In genomic region chr17:81285894-81286293, GRCh38 we compare ENCODE assay signal across 8 cellular contexts. TPM values are rescaled to one million over a fixed set of nuclear protein-coding genes. Genes with fewer than 3 reads are reported as not detected.
DNase-seq lines count a peak whose midpoint lies in the region; ATAC-seq and TF ChIP-seq lines count a peak whose summit lies in the region.

No MANE protein-coding gene starts in this region.

- no peak for TF ChIP-seq CTCF in cardiac muscle cell (IDR thresholded peaks at IDR 0.05; ENCODE audit: low read depth, low read length)
- TF ChIP-seq CTCF in choroid plexus epithelial cell (conservative IDR thresholded peaks at IDR 0.05; ENCODE audit: low read depth, low read length), result no peak

- intact Hi-C loops in Right ventricle myocardium inferior (cut with DNase I) (no loop called here), aorta (cut with DNase I) (no loop called here)

- DNase-seq in cardiac muscle cell (ENCODE audit: low read depth in 1 of 2, low spot score in 1 of 2) (no peak), Right ventricle myocardium inferior (ENCODE audit: missing footprints) (no peak), choroid plexus epithelial cell (ENCODE audit: low read depth) (no peak), aorta (no peak)

- H3K4me3 ChIP-seq in cardiac muscle cell (no peak overlapping the region), choroid plexus epithelial cell (ENCODE audit: low read depth, low read length) (peak overlapping the region; percentile 58), muscle layer of duodenum (ENCODE audit: low read depth in 1 of 2, low read length in 2 of 2) (peak overlapping the region in 1 of 2 donors; percentile 23), aorta (ENCODE audit: low read length in 2 of 2) (no peak overlapping the region)

- H3K27me3 ChIP-seq in cardiac muscle cell (no peaks in the 10 kb centered on the region), muscle layer of duodenum (ENCODE audit: low read depth, low read length) (no peaks in the 10 kb centered on the region), aorta (ENCODE audit: control insufficient read depth in 1 of 2, insufficient read depth in 2 of 2, low read length in 1 of 2) (no peaks in the 10 kb centered on the region)

- H3K27ac ChIP-seq in cardiac muscle cell, result peak overlapping the region; percentile 48
- H3K27ac ChIP-seq in muscle layer of duodenum (ENCODE audit: low read length), result peak overlapping the region; percentile 63
- no peak overlapping the region for H3K27ac ChIP-seq in aorta (ENCODE audit: low read depth in 1 of 2, low read length in 2 of 2)

- H3K4me1 ChIP-seq in cardiac muscle cell (ENCODE audit: low read depth) (peaks cover 9% of the 10 kb centered on the region), muscle layer of duodenum (ENCODE audit: control insufficient read depth in 1 of 2, insufficient read depth in 2 of 2, low read length in 2 of 2) (peaks cover 5 to 23% of the 10 kb centered on the region in 2 donors), aorta (ENCODE audit: control insufficient read depth in 1 of 2, insufficient read depth in 2 of 2, low read length in 2 of 2) (no peaks in the 10 kb centered on the region)

- H3K9me3 ChIP-seq in cardiac muscle cell (ENCODE audit: low read depth), result no peaks in the 10 kb centered on the region
- H3K9me3 ChIP-seq in muscle layer of duodenum (ENCODE audit: control insufficient read depth in 1 of 2, low read length in 2 of 2), result no peaks in the 10 kb centered on the region
- H3K9me3 ChIP-seq in aorta (ENCODE audit: control insufficient read depth, low read length), result no peaks in the 10 kb centered on the region

- 75 to 85% methylated on average over 12 of the region's 12 CpGs for WGBS in aorta, 2 donors

- H3K36me3 ChIP-seq in cardiac muscle cell (peaks cover 10% of the 10 kb centered on the region), muscle layer of duodenum (ENCODE audit: control insufficient read depth in 1 of 2, insufficient read depth in 2 of 2, low read length in 2 of 2) (peaks cover 5 to 31% of the 10 kb centered on the region in 2 donors), aorta (ENCODE audit: control insufficient read depth in 1 of 2, insufficient read depth in 2 of 2, low read length in 1 of 2) (peaks cover 0 to 1% of the 10 kb centered on the region in 2 donors)

- ATAC-seq in Right ventricle myocardium inferior, result no peak
- ATAC-seq in aorta (ENCODE audit: low FRiP score), result peak; percentile 15
- ATAC-seq in HG03457 (IDR thresholded peaks at IDR 0.05; ENCODE audit: unreplicated experiment), result no peak
- ATAC-seq in HG02852 (IDR thresholded peaks at IDR 0.05; ENCODE audit: unreplicated experiment), result no peak
- no peak for ATAC-seq in GM18909 (IDR thresholded peaks at IDR 0.05; ENCODE audit: poor library complexity, unreplicated experiment)

RNA-seq across cellular contexts. Expression of gene SLC38A10, which starts 9.2 kb away (rescaled TPM):
- 104 and 131 TPM in 2 replicates for total RNA-seq in cardiac muscle cell
- 68.1 and 94.4 TPM in 2 replicates for polyA plus RNA-seq in cardiac muscle cell
- total RNA-seq in Right ventricle myocardium inferior, result 44.6 TPM
- 10 to 100 TPM; 61.9 to 79.6 TPM for total RNA-seq in aorta
- polyA plus RNA-seq in aorta, result 100 to 1,000 TPM in 1 of 2 donors, 10 to 100 TPM in 1; 22.3 to 118 TPM

RNA-seq across cellular contexts. Expression of gene NDUFAF8, which starts 46.8 kb away (rescaled TPM):
- 52.3 and 67.4 TPM in 2 replicates for total RNA-seq in cardiac muscle cell
- polyA plus RNA-seq in cardiac muscle cell, result 112 and 142 TPM in 2 replicates
- 58.0 TPM for total RNA-seq in Right ventricle myocardium inferior
- 10 to 100 TPM; 20.2 to 27.4 TPM for total RNA-seq in aorta
- polyA plus RNA-seq in aorta, result 10 to 100 TPM; 26.5 to 46.5 TPM

RNA-seq across cellular contexts. Expression of gene TEPSIN, which starts 47.0 kb away (rescaled TPM):
- total RNA-seq in cardiac muscle cell (42.4 and 52.5 TPM in 2 replicates), Right ventricle myocardium inferior (11.1 TPM), aorta (10 to 100 TPM; 25.6 to 44.4 TPM)
- polyA plus RNA-seq in cardiac muscle cell (19.7 and 34.8 TPM in 2 replicates), aorta (10 to 100 TPM in 1 of 2 donors, 1 to 10 TPM in 1; 5.6 to 79.0 TPM)

Comparison
In these comparisons a context has a peak if more than half of its experiments do, and no peak if none do; other contexts are left out.
1. H3K27ac ChIP-seq: peak in cardiac muscle cell (single experiment) and muscle layer of duodenum (single experiment); none in aorta (0 of 2).